Comparison of ENCODE assay signal across 1 cellular context in the genomic region with DNA sequence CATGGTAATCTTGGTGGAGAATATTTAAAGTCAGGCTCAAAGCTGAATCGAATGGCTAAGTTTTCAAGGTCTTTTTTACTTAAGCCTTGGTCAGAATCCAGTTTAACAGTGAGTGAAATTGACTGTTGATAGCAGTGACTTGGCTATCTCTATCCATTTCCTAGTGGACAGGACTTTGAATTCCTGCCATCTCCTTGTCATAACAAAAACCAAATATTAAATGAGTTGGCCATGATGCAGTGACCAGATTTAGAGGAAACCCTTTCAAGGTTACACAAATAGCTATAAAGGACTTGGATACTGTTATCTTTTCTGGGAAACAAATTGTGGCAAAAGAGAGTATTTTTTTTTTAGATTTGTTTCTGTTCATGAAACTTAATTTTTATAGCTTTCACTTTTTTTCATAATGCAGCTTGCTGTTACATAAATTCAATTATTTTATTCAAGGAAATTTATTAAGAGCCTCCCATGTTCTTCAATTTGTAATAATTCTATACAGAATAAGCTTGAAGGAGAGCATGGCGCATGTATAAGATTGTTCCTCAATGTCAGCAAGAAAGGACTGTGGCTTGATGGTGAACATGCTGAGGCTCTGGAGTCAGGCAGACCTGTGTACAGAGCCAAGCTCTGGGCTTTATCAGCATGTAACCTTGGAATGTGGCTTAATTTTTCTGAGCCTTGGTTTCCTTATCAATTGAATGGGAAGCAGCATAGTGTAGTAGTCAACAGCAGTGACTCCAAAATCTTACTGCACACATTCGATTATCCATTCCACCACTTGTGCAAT.
TF ChIP-seq lines count a peak whose summit lies in the region.

No MANE protein-coding gene starts in this region.

TF ChIP-seq in HepG2, 621 proteins besides CTCF, POLR2A, EP300 and RAD21 (continued from another document):
- TF ChIP-seq LRRFIP1 (CRISPR knock-in tag; conservative IDR thresholded peaks at IDR 0.05) (no peak), FOXP1 (IDR thresholded peaks at IDR 0.05) (no peak), FOXP1 (CRISPR knock-in tag; IDR thresholded peaks at IDR 0.05) (no peak), SPEN (CRISPR knock-in tag; IDR thresholded peaks at IDR 0.05; ENCODE audit: low read depth) (no peak), ZNF138 (CRISPR knock-in tag; IDR thresholded peaks at IDR 0.05; ENCODE audit: low read depth) (no peak), ZNF557 (CRISPR knock-in tag; IDR thresholded peaks at IDR 0.05) (no peak), ZNF251 (CRISPR knock-in tag; IDR thresholded peaks at IDR 0.05) (no peak), NKX3-1 (CRISPR knock-in tag; IDR thresholded peaks at IDR 0.05) (no peak), ZFX (CRISPR knock-in tag; IDR thresholded peaks at IDR 0.05; ENCODE audit: low read depth) (no peak)
- TF ChIP-seq, protein P1, sequence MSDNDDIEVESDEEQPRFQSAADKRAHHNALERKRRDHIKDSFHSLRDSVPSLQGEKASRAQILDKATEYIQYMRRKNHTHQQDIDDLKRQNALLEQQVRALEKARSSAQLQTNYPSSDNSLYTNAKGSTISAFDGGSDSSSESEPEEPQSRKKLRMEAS (IDR thresholded peaks at IDR 0.05), result no peak
